8 cellular contexts compared by ENCODE assay signal in genomic region chr22:17036842-17037711, GRCh38. TPM values are rescaled to one million over a fixed set of nuclear protein-coding genes. Genes with fewer than 3 reads are reported as not detected.
DNase-seq lines count a peak whose midpoint lies in the region; TF ChIP-seq lines count a peak whose summit lies in the region.
"Not testable (repeated sequence)": the region's sequence is repeated elsewhere in the genome, so short reads cannot be mapped to it uniquely, and the experiment has no call there.
"Had no signal": no experiment of that assay in that cellular context is flagged by ENCODE, and none has a peak within 500 bp of the region (broad histone marks: within the 10 kb centered on the region; RNA-seq: fewer than 3 reads in every experiment).

No MANE protein-coding gene starts in this region.

- not testable (repeated sequence) for H3K4me1 ChIP-seq in adrenal gland (replicated peaks in 1 of 2); ovary (ENCODE audit: insufficient read depth)

- H3K27me3 ChIP-seq in adrenal gland, ovary: not testable (repeated sequence)

- H3K9me3 ChIP-seq in adrenal gland (replicated peaks in 1 of 3); ovary: not testable (repeated sequence)

- intact Hi-C loops in adrenal gland (cut with DNase I); ovary (cut with DNase I): not testable (repeated sequence)

- not testable (repeated sequence) for H3K27me3 Mint-ChIP-seq in glutamatergic neuron (ENCODE audit: unreplicated experiment)

- H3K4me3 ChIP-seq in GM08714 (ENCODE audit: low read length): peak overlapping the region; percentile 24; the same call in 1 of the 2 replicates
- peak overlapping the region; percentile 28 for H3K4me3 ChIP-seq in HFF-Myc (replicated peaks; ENCODE audit: low read depth, low read length)
- peak overlapping the region; percentile 57 for H3K4me3 ChIP-seq in Jurkat, Clone E6-1 (ENCODE audit: low read length)
- peak overlapping the region in 2 of 4 donors; percentile 16 to 59 for H3K4me3 ChIP-seq in adrenal gland
- H3K4me3 ChIP-seq in ovary: peak overlapping the region; percentile 43

- not testable (repeated sequence) for H3K27ac Mint-ChIP-seq in glutamatergic neuron (ENCODE audit: unreplicated experiment)

- H3K36me3 ChIP-seq in adrenal gland (replicated peaks in 1 of 2); ovary: not testable (repeated sequence)

- H3K27ac ChIP-seq in adrenal gland (peak overlapping the region in 3 of 5 donors; percentile 26 to 46 (median 41)), ovary (peak overlapping the region; percentile 69 to 85)

- DNase-seq in HFF-Myc (ENCODE audit: extremely low read depth, low read depth); Jurkat, Clone E6-1 (ENCODE audit: low read depth, low spot score); glutamatergic neuron: not testable (repeated sequence)
- peak; percentile 18 for DNase-seq in SK-N-DZ (ENCODE audit: low spot score)
- DNase-seq in adrenal gland: peak in 2 of 7 donors; percentile 23 to 30
- DNase-seq in ovary: peak; percentile 35 to 59 (median 57)

- TF ChIP-seq POLR2A in adrenal gland (IDR thresholded peaks at IDR 0.05); ovary (IDR thresholded peaks at IDR 0.05): not testable (repeated sequence)

- peak overlapping the region; percentile 52 for H3K4me3 Mint-ChIP-seq in glutamatergic neuron (ENCODE audit: unreplicated experiment)

- not testable (repeated sequence) for H3K9me3 Mint-ChIP-seq in glutamatergic neuron (ENCODE audit: unreplicated experiment)

- not testable (repeated sequence) for TF ChIP-seq EP300 in ovary (IDR thresholded peaks at IDR 0.05)

- TF ChIP-seq CTCF in HFF-Myc (IDR thresholded peaks at IDR 0.05; ENCODE audit: low read depth, low read length, missing control alignments); adrenal gland (IDR thresholded peaks at IDR 0.05); glutamatergic neuron (IDR thresholded peaks at IDR 0.05; ENCODE audit: partially characterized antibody, unreplicated experiment); ovary (IDR thresholded peaks at IDR 0.05): not testable (repeated sequence)

- WGBS in adrenal gland, 4 donors: 0 to 31% (median 24%) methylated on average over 6 to 37 of the region's 56 CpGs
- 22 to 34% (median 31%) methylated on average over 23 to 37 of the region's 56 CpGs for WGBS in ovary, 3 donors

- H3K36me3 Mint-ChIP-seq in glutamatergic neuron (ENCODE audit: unreplicated experiment): not testable (repeated sequence)

- not testable (repeated sequence) for H3K4me1 Mint-ChIP-seq in glutamatergic neuron (ENCODE audit: low read depth, unreplicated experiment)

RNA-seq across cellular contexts. Expression of gene GAB4, which starts 29.1 kb away (rescaled TPM):
- not detected for polyA plus RNA-seq in Jurkat, Clone E6-1 (2012; ENCODE audit: insufficient read depth, insufficient read length)
- polyA plus RNA-seq in SK-N-DZ (2014; cell fraction: cytosol; rRNA removed): 0.03 TPM in 1 of 2 replicates, not detected in the other
- 0.35 TPM in 1 of 2 replicates, not detected in the other for polyA plus RNA-seq in SK-N-DZ (2014; cell fraction: nucleus; rRNA removed)
- total RNA-seq in adrenal gland: not detected
- under 1 TPM in 1 of 3 donors, not detected in 2; 0.03 TPM for polyA plus RNA-seq in adrenal gland
- 0.15 TPM for total RNA-seq in glutamatergic neuron (ENCODE audit: unreplicated experiment)
- not detected for total RNA-seq in ovary
- polyA plus RNA-seq in ovary: not detected
- total RNA-seq: H9 had no signal

RNA-seq across cellular contexts. Expression of gene IL17RA, which starts 47.7 kb away (rescaled TPM):
- polyA plus RNA-seq in Jurkat, Clone E6-1 (2012; ENCODE audit: insufficient read depth, insufficient read length): 8.4 TPM
- polyA plus RNA-seq in SK-N-DZ (2014; cell fraction: cytosol; rRNA removed): 2.7 and 3.0 TPM in 2 replicates
- 2.2 and 3.3 TPM in 2 replicates for polyA plus RNA-seq in SK-N-DZ (2014; cell fraction: nucleus; rRNA removed)
- 10 to 100 TPM; 15.5 to 31.8 (median 25.3) TPM for total RNA-seq in adrenal gland
- 1 to 10 TPM; 7.2 to 9.0 (median 7.9) TPM for polyA plus RNA-seq in adrenal gland
- total RNA-seq in glutamatergic neuron (ENCODE audit: unreplicated experiment): 16.9 TPM
- 10 to 100 TPM in 5 of 7 donors, 1 to 10 TPM in 2; 7.3 to 18.1 (median 14.0) TPM for total RNA-seq in ovary
- 10 to 100 TPM in 1 of 2 donors, 1 to 10 TPM in 1; 6.4 to 11.2 TPM for polyA plus RNA-seq in ovary
